In genomic region chr6:51265426-51265825, GRCh38 we compare ENCODE assay signal across 28 cellular contexts.
A peak's percentile ranks its signal among the peaks of the same experiment; 100 is the strongest.
DNase-seq lines count a peak whose midpoint lies in the region; ATAC-seq, FAIRE-seq and TF ChIP-seq lines count a peak whose summit lies in the region.
"Had no signal": no experiment of that assay in that cellular context is flagged by ENCODE, and none has a peak within 500 bp of the region (broad histone marks: within the 10 kb centered on the region; RNA-seq: fewer than 3 reads in every experiment).

No MANE protein-coding gene starts in this region.

- no peak overlapping the region for H3K27ac ChIP-seq in K562 (ENCODE audit: extremely low read depth, low read depth, low read length)
- H3K27ac ChIP-seq in MM.1S (ENCODE audit: low read length): no peak overlapping the region
- H3K27ac ChIP-seq: esophagus squamous epithelium, SJSA1 had no signal

- peak; percentile 61 for DNase-seq in Ammon's horn (ENCODE audit: low spot score)
- peak; percentile 31 for DNase-seq in NB4 (ENCODE audit: low read depth)
- no peak for DNase-seq in K562 (ENCODE audit: extremely low read depth in 1 of 4, low spot score in 3 of 4)
- DNase-seq in medulla oblongata (ENCODE audit: extremely low spot score): peak; percentile 68
- DNase-seq in NCI-H69 (lab: John Stamatoyannopoulos, UW): no peak
- no peak for DNase-seq in stimulated activated CD8-positive, alpha-beta memory T cell treated with anti-CD3 and anti-CD28 coated beads, Interleukin-4, amount 100 ng/mL, for 48 hours
- no peak for DNase-seq in MM.1S
- DNase-seq in activated CD4-positive, alpha-beta T cell treated with anti-CD3 and anti-CD28 coated beads, Interleukin-2, amount 50 U/mL, for 48 hours: no peak
- DNase-seq: ACHN; activated CD4-positive, alpha-beta T cell treated with anti-CD3 and anti-CD28 coated beads, Interleukin-2, amount 50 U/mL, for 4 hours; activated effector memory CD4-positive, alpha-beta T cell treated with Interleukin-2 at 50 U/mL for 16 hours; activated naive CD8-positive, alpha-beta T cell treated with anti-CD3 and anti-CD28 coated beads, Interleukin-2, amount 10 ng/mL, durations not matched to agents 7 days and 5 days; Calu3; effector memory CD8-positive, alpha-beta T cell; esophagus squamous epithelium; H7; IMR-90; kidney; MG63; naive B cell; NCI-H1930; NCI-H2227 treated with DMSO at 0.1 percent for 48 hours; NCI-H82 had no signal

- no peak overlapping the region for H3K4me3 ChIP-seq in NB4 (ENCODE audit: low read depth, low read length)
- no peak overlapping the region for H3K4me3 ChIP-seq in K562
- no peak overlapping the region for H3K4me3 ChIP-seq in MM.1S (ENCODE audit: low read length)
- H3K4me3 ChIP-seq: BLaER1 treated with 17β-estradiol and CSF1 and Interleukin-3, amounts not matched to agents 10 nM and 100 nM; esophagus squamous epithelium; MG63; SJSA1 had no signal

- H2AFZ ChIP-seq in K562 (ENCODE audit: low read depth, low read length) (no peak overlapping the region), MM.1S (ENCODE audit: low read length) (no peak overlapping the region)

- BruUV-seq in K562 (replicated peaks; lab: Mats Ljungman, UMichigan): no TSS peak

- no peaks in the 10 kb centered on the region for H3F3A ChIP-seq in MM.1S (ENCODE audit: insufficient read depth, low read length)

- H3K79me2 ChIP-seq in K562 (ENCODE audit: control insufficient read depth, insufficient read depth, low read length) (no peaks in the 10 kb centered on the region), MM.1S (ENCODE audit: low read length) (no peaks in the 10 kb centered on the region)

- no peak for TF ChIP-seq EP300 in K562 (IDR thresholded peaks at IDR 0.05; ENCODE audit: low read length)

- no peaks in the 10 kb centered on the region for H3K9me1 ChIP-seq in K562 (ENCODE audit: control insufficient read depth, insufficient read depth, low read length)

- WGBS in K562 (ENCODE audit: insufficient coverage, low coverage, missing lambda C conversion rate): 3% methylated on average over 4 of the region's 4 CpGs

- H3K27me3 ChIP-seq in K562 (ENCODE audit: control insufficient read depth in 2 of 2, insufficient read depth in 2 of 2, low read length in 2 of 2): no peaks in the 10 kb centered on the region
- no peaks in the 10 kb centered on the region for H3K27me3 ChIP-seq in MM.1S (replicated peaks; ENCODE audit: insufficient read depth, low read length)
- H3K27me3 ChIP-seq: BLaER1 treated with 17β-estradiol and CSF1 and Interleukin-3, amounts not matched to agents 10 nM and 100 nM; esophagus squamous epithelium; MG63; SJSA1 had no signal

- no peak overlapping the region for H3K4me2 ChIP-seq in K562 (ENCODE audit: insufficient read depth, low read length)
- no peak overlapping the region for H3K4me2 ChIP-seq in MM.1S (ENCODE audit: low read depth, low read length)

- no peaks in the 10 kb centered on the region for H3K36me3 ChIP-seq in K562 (ENCODE audit: control insufficient read depth, insufficient read depth, low read length)
- H3K36me3 ChIP-seq in MM.1S (replicated peaks; ENCODE audit: insufficient read depth, low read length): no peaks in the 10 kb centered on the region
- H3K36me3 ChIP-seq: BLaER1 treated with 17β-estradiol and CSF1 and Interleukin-3, amounts not matched to agents 10 nM and 100 nM; esophagus squamous epithelium; MG63; SJSA1 had no signal

- TF ChIP-seq POLR2A in NB4 (IDR thresholded peaks at IDR 0.05; ENCODE audit: extremely low read depth, insufficient read length): no peak
- no peak for TF ChIP-seq POLR2A in K562 (conservative IDR thresholded peaks at IDR 0.05)

- H3K9ac ChIP-seq in K562 (ENCODE audit: insufficient read depth in 1 of 2, low read depth in 2 of 2, low read length in 2 of 2) (no peak overlapping the region), MM.1S (ENCODE audit: low read length) (no peak overlapping the region)
- H3K9ac ChIP-seq: BLaER1 treated with 17β-estradiol and CSF1 and Interleukin-3, amounts not matched to agents 10 nM and 100 nM had no signal

- H3K9me3 ChIP-seq in K562 (replicated peaks; ENCODE audit: control insufficient read depth, insufficient read depth, low read depth, low read length) (no peaks in the 10 kb centered on the region), MM.1S (replicated peaks; ENCODE audit: insufficient read depth, low read length) (no peaks in the 10 kb centered on the region)
- H3K9me3 ChIP-seq: BLaER1 treated with 17β-estradiol and CSF1 and Interleukin-3, amounts not matched to agents 10 nM and 100 nM; esophagus squamous epithelium; MG63; SJSA1 had no signal

- TF ChIP-seq CTCF in NB4 (IDR thresholded peaks at IDR 0.05; ENCODE audit: low read depth, low read length) (no peak), K562 (IDR thresholded peaks at IDR 0.05 in 2 of 3, conservative IDR thresholded peaks at IDR 0.05 in 1 of 3; ENCODE audit: insufficient read depth in 2 of 3, low read depth in 1 of 3, low read length in 3 of 3) (no peak), MM.1S (IDR thresholded peaks at IDR 0.05; ENCODE audit: low read length) (no peak)

- ATAC-seq in K562: no peak
- ATAC-seq: effector memory CD8-positive, alpha-beta T cell; WTC11 had no signal

- H4K20me1 ChIP-seq in K562 (replicated peaks; ENCODE audit: control insufficient read depth, insufficient read depth, low read length): no peaks in the 10 kb centered on the region
- no peaks in the 10 kb centered on the region for H4K20me1 ChIP-seq in MM.1S (ENCODE audit: insufficient read depth, low read length)
- H4K20me1 ChIP-seq: BLaER1 treated with 17β-estradiol and CSF1 and Interleukin-3, amounts not matched to agents 10 nM and 100 nM had no signal

- H3K9me2 ChIP-seq in MM.1S (replicated peaks; ENCODE audit: insufficient read depth, low read length): no peaks in the 10 kb centered on the region

- intact Hi-C loops in K562 (cut with micrococcal nuclease): no loop called here

- H3K4me1 ChIP-seq in K562 (replicated peaks in 1 of 2; ENCODE audit: control insufficient read depth in 2 of 2, insufficient read depth in 2 of 2, low read length in 2 of 2): no peaks in the 10 kb centered on the region
- no peaks in the 10 kb centered on the region for H3K4me1 ChIP-seq in MM.1S (ENCODE audit: low read length)
- H3K4me1 ChIP-seq: esophagus squamous epithelium, SJSA1 had no signal

- no peak for TF ChIP-seq RAD21 in K562 (CRISPR knock-in tag; conservative IDR thresholded peaks at IDR 0.05 in 1 of 2, IDR thresholded peaks at IDR 0.05 in 1 of 2)

- in situ Hi-C loops in K562 (cut with MboI): no loop called here

- no peak for FAIRE-seq in K562 (lab: Jason Lieb, UNC)
- FAIRE-seq: colon, kidney, urothelium cell line had no signal

- POLR2A ChIA-PET in K562 (lab: Yijun Ruan, JAX): no interaction called here

- CTCF ChIA-PET in K562 (lab: Yijun Ruan, JAX; ENCODE audit: low intra/inter-chr PET ratio): no interaction called here

TF ChIP-seq in K562, 482 proteins besides CTCF, POLR2A, EP300 and RAD21:
- TF ChIP-seq GABPB1 (CRISPR knock-in tag; IDR thresholded peaks at IDR 0.05): no peak
- TF ChIP-seq SPI1 (IDR thresholded peaks at IDR 0.05; ENCODE audit: borderline replicate concordance, low read depth, low read length): peak; percentile 37; the same call in 1 of the 2 replicates

Comparison
In these comparisons a context has a peak if more than half of its experiments do, and no peak if none do; other contexts are left out.
1. DNase-seq: peak in Ammon's horn (single experiment), NB4 (single experiment) and medulla oblongata (single experiment); none in K562 (0 of 4), NCI-H69 (single experiment), stimulated activated CD8-positive, alpha-beta memory T cell treated with anti-CD3 and anti-CD28 coated beads, Interleukin-4, amount 100 ng/mL, for 48 hours (single experiment), MM.1S (single experiment) and activated CD4-positive, alpha-beta T cell treated with anti-CD3 and anti-CD28 coated beads, Interleukin-2, amount 50 U/mL, for 48 hours (0 of 2).